8 cellular contexts compared by ENCODE assay signal in the genomic region with DNA sequence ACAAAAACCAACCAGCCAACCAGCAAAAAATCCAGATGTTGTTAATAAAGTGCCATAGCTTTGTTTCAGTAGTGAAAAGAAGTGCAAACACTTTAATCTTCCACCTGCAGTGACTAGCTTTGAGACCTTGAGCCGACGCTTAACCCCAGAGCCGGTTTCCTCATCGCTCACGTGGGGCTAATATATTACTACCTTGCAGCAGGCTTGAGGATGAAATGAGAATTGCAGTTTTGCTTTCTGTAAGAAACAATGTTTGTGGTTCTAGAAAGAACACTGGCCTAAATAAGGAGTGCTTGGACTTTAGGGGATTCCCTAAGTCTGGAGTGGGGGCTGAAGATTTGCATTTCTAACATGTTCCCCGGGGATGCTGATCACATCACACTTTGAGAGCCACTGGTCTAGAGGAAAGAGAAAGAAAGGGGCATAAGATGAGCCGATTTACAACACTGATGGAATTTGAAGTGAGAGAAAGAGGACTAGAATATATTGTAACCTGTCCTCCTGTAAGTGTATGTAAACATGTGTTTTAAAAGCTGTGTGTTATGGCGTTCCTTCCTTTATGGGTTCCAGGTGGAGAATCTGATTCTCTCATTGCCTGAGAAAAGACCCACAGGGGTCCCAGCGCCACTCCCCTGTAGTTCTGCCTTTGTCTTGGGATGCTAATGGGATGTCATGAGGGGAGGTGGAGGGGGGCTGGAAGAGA. TPM values are rescaled to one million over a fixed set of nuclear protein-coding genes. Genes with fewer than 3 reads are reported as not detected.
DNase-seq lines count a peak whose midpoint lies in the region; ATAC-seq, FAIRE-seq and TF ChIP-seq lines count a peak whose summit lies in the region.

No MANE protein-coding gene starts in this region.

- TF ChIP-seq EP300 in K562 (IDR thresholded peaks at IDR 0.05; ENCODE audit: low read length) = no peak

- H3K4me2 ChIP-seq in K562 (ENCODE audit: insufficient read depth, low read length) = peak overlapping the region; percentile 87

- H3K9me1 ChIP-seq in K562 (ENCODE audit: control insufficient read depth, insufficient read depth, low read length) = no peaks in the 10 kb centered on the region

- intact Hi-C loops in CD8-positive, alpha-beta T cell (cut with DNase I, micrococcal nuclease) = no loop called here
- intact Hi-C loops in K562 (cut with micrococcal nuclease) (loop anchor here (2.0 to 5.0 kb wide), 3 partner anchors 63 to 226 kb away; partner anchors contain the start of gene NUDT6), posterior cingulate gyrus (cut with DNase I) (loop anchor here (5.0 kb wide), 1 partner anchor 94 kb away; the partner anchor contains the start of gene NUDT6)

- no peaks in the 10 kb centered on the region for H4K20me1 ChIP-seq in K562 (replicated peaks; ENCODE audit: control insufficient read depth, insufficient read depth, low read length)

- 3% methylated on average over 9 of the region's 9 CpGs for WGBS in K562 (ENCODE audit: insufficient coverage, low coverage, missing lambda C conversion rate)

- no peak for TF ChIP-seq RAD21 in K562 (CRISPR knock-in tag; conservative IDR thresholded peaks at IDR 0.05 in 1 of 2, IDR thresholded peaks at IDR 0.05 in 1 of 2)

- peak; percentile 82 for FAIRE-seq in K562 (lab: Jason Lieb, UNC)

- H3K4me1 Mint-ChIP-seq in CD8-positive, alpha-beta T cell (ENCODE audit: low read depth) = peaks cover 13% of the 10 kb centered on the region

- H3K27ac Mint-ChIP-seq in CD8-positive, alpha-beta T cell = no peak overlapping the region

- peaks cover 58% of the 10 kb centered on the region for H3K79me2 ChIP-seq in K562 (ENCODE audit: control insufficient read depth, insufficient read depth, low read length)

- POLR2A ChIA-PET in CD8-positive, alpha-beta T cell (lab: Charles Lee) = no interaction called here
- POLR2A ChIA-PET in K562 (lab: Yijun Ruan, JAX) = interaction anchor here (1.3 to 1.4 kb wide), 3 partner anchors 10 to 44 kb away, joined by 3 to 5 read pairs (median 4); no protein-coding TSS in a partner anchor

- peaks cover 73% of the 10 kb centered on the region for H3K27me3 Mint-ChIP-seq in CD8-positive, alpha-beta T cell (ENCODE audit: low read depth)

- TSS peak; percentile 61 for BruUV-seq in K562 (replicated peaks; lab: Mats Ljungman, UMichigan)

- H3K9ac ChIP-seq in K562 (ENCODE audit: insufficient read depth in 1 of 2, low read depth in 2 of 2, low read length in 2 of 2) = peak overlapping the region; percentile 80 to 95; a peak in 3 of 4 replicates

- no peak; the same call in 1 of the 2 replicates for TF ChIP-seq POLR2A in K562 (conservative IDR thresholded peaks at IDR 0.05)

- no peak overlapping the region for H3K27ac ChIP-seq in CD8-positive, alpha-beta T cell (ENCODE audit: low read depth, low read length)
- peak overlapping the region; percentile 73 for H3K27ac ChIP-seq in K562 (ENCODE audit: extremely low read depth, low read depth, low read length)

- no peaks in the 10 kb centered on the region for H3K36me3 ChIP-seq in CD8-positive, alpha-beta T cell (ENCODE audit: insufficient read depth, low read length)
- peaks cover 3% of the 10 kb centered on the region; the same call in 1 of the 3 replicates for H3K36me3 ChIP-seq in K562 (ENCODE audit: control insufficient read depth, insufficient read depth, low read length)

- peak overlapping the region; percentile 88 for H2AFZ ChIP-seq in K562 (ENCODE audit: low read depth, low read length)

- peak; percentile 68 for ATAC-seq in CD8-positive, alpha-beta T cell
- ATAC-seq in HG03159 (IDR thresholded peaks at IDR 0.05; ENCODE audit: unreplicated experiment) (peak; percentile 87), K562 (peak; percentile 74)

- CTCF ChIA-PET in CD8-positive, alpha-beta T cell (lab: Charles Lee) = interaction anchor here (1.0 kb wide), 1 partner anchor 10 kb away, joined by 4 read pairs; no protein-coding TSS in a partner anchor
- CTCF ChIA-PET in K562 (lab: Yijun Ruan, JAX; ENCODE audit: low intra/inter-chr PET ratio) = interaction anchor here (0.6 kb wide), 1 partner anchor 98 kb away, joined by 3 read pairs; no protein-coding TSS in a partner anchor

- H3K9me3 ChIP-seq in CD8-positive, alpha-beta T cell (ENCODE audit: low read length) = no peaks in the 10 kb centered on the region
- no peaks in the 10 kb centered on the region for H3K9me3 ChIP-seq in K562 (replicated peaks; ENCODE audit: control insufficient read depth, insufficient read depth, low read depth, low read length)

- H3K36me3 Mint-ChIP-seq in CD8-positive, alpha-beta T cell = no peaks in the 10 kb centered on the region

- H3K9me3 Mint-ChIP-seq in CD8-positive, alpha-beta T cell = peaks cover 2% of the 10 kb centered on the region

- H3K27me3 ChIP-seq in CD8-positive, alpha-beta T cell (ENCODE audit: insufficient read depth, low read length) = peaks cover 30% of the 10 kb centered on the region
- H3K27me3 ChIP-seq in K562 (ENCODE audit: control insufficient read depth in 2 of 2, insufficient read depth in 2 of 2, low read length in 2 of 2) = no peaks in the 10 kb centered on the region

- no peak for TF ChIP-seq CTCF in CD8-positive, alpha-beta T cell (IDR thresholded peaks at IDR 0.05)
- no peak; a peak in 1 of 6 replicates for TF ChIP-seq CTCF in K562 (IDR thresholded peaks at IDR 0.05 in 2 of 3, conservative IDR thresholded peaks at IDR 0.05 in 1 of 3; ENCODE audit: insufficient read depth in 2 of 3, low read depth in 1 of 3, low read length in 3 of 3)

- peak overlapping the region; percentile 84 for H3K4me3 Mint-ChIP-seq in CD8-positive, alpha-beta T cell

- peak overlapping the region; percentile 61 for H3K4me3 ChIP-seq in CD8-positive, alpha-beta T cell (ENCODE audit: low read depth, low read length)
- H3K4me3 ChIP-seq in K562 = peak overlapping the region; percentile 70

- H3K4me1 ChIP-seq in CD8-positive, alpha-beta T cell (ENCODE audit: insufficient read depth, low read length) = peaks cover 10% of the 10 kb centered on the region
- H3K4me1 ChIP-seq in K562 (replicated peaks in 1 of 2; ENCODE audit: control insufficient read depth in 2 of 2, insufficient read depth in 2 of 2, low read length in 2 of 2) = peaks cover 8 to 16% of the 10 kb centered on the region in 2 experiments; a peak in 4 of 5 replicates

- in situ Hi-C loops in K562 (cut with MboI) = no loop called here

- DNase-seq in CD8-positive, alpha-beta T cell = peak in 3 of 7 experiments; percentile 14 to 41 (median 25)
- DNase-seq in GM19238 (ENCODE audit: insufficient read length, low spot score) (peak; percentile 60), RPMI8226 (peak; percentile 36), K562 (ENCODE audit: extremely low read depth in 1 of 4, low spot score in 3 of 4) (peak; percentile 47 to 67 (median 56)), iris pigment epithelial cell (ENCODE audit: low read depth) (peak; percentile 88), posterior cingulate gyrus (no peak)
- DNase-seq in stimulated activated CD4-positive, alpha-beta T cell treated with anti-CD3 and anti-CD28 coated beads, Interleukin-1b, Interleukin-23, amount 100 ng/mL, for 48 hours = peak; percentile 48

TF ChIP-seq in K562, 482 proteins besides CTCF, POLR2A, EP300 and RAD21 (continues in another document):
- TF ChIP-seq KLF10 (CRISPR knock-in tag; IDR thresholded peaks at IDR 0.05) (no peak), POLR2H (tag; IDR thresholded peaks at IDR 0.05; ENCODE audit: low read depth) (peak; percentile 54; the same call in 1 of the 2 replicates), TBP (optimal IDR thresholded peaks at IDR 0.05; ENCODE audit: low read depth, low read length) (peak; percentile 49)
- TF ChIP-seq, protein P1, sequence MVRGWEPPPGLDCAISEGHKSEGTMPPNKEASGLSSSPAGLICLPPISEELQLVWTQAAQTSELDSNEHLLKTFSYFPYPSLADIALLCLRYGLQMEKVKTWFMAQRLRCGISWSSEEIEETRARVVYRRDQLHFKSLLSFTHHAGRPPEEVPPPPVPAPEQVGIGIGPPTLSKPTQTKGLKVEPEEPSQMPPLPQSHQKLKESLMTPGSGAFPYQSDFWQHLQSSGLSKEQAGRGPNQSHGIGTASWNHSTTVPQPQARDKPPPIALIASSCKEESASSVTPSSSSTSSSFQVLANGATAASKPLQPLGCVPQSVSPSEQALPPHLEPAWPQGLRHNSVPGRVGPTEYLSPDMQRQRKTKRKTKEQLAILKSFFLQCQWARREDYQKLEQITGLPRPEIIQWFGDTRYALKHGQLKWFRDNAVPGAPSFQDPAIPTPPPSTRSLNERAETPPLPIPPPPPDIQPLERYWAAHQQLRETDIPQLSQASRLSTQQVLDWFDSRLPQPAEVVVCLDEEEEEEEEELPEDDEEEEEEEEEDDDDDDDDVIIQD (CRISPR knock-in tag; IDR thresholded peaks at IDR 0.05) = no peak

RNA-seq across cellular contexts. Expression of gene FGF2, which starts 1.4 kb away (rescaled TPM):
- not detected for total RNA-seq in CD8-positive, alpha-beta T cell
- 4.9 and 13.3 TPM in 2 replicates for total RNA-seq in K562 (2011; cell fraction: chromatin; rRNA removed; ENCODE audit: low replicate concordance)
- total RNA-seq in K562 (2011; cell fraction: nucleolus; rRNA removed) = 2.0 and 3.2 TPM in 2 replicates
- 8.3 and 20.0 TPM in 2 replicates for total RNA-seq in K562 (2011; cell fraction: nucleoplasm; rRNA removed)
- total RNA-seq in K562 (2014; rRNA removed) (5.1 and 7.2 TPM in 2 replicates), K562 (2014; rRNA removed; fragmentation: Illumina TruSeq; extraction: Trizol) (11.9 and 13.5 TPM in 2 replicates), K562 (2015; rRNA removed; fragmentation: Illumina TruSeq; extraction: Trizol) (9.1 and 10.8 TPM in 2 replicates), K562 (2021) (16.4 and 19.4 TPM in 2 replicates)
- polyA plus RNA-seq in K562 (2011; rRNA removed) (7.9 and 15.1 TPM in 2 replicates), K562 (2014; fragmentation: Illumina TruSeq; extraction: Trizol) (8.3 and 9.2 TPM in 2 replicates), K562 (2014; fragmentation: Nextera tagmentation; extraction: Ambion mirVana) (1 to 10 TPM; 2.5 to 2.6 TPM), K562 (2014; rRNA removed) (7.8 and 8.1 TPM in 2 replicates)
- polyA plus RNA-seq in K562 (2011; cell fraction: cytosol; rRNA removed) = 2.6 and 4.0 TPM in 2 replicates
- polyA plus RNA-seq in K562 (2011; cell fraction: nucleus; rRNA removed) = 4.9 and 6.5 TPM in 2 replicates
- polyA plus RNA-seq in K562 (2012) = 6.8 and 7.1 TPM in 2 replicates
- 11.7 and 16.9 TPM in 2 replicates for polyA minus RNA-seq in K562 (2011; rRNA and poly(A)+ RNA removed)
- 4.3 and 7.2 TPM in 2 replicates for polyA minus RNA-seq in K562 (2011; cell fraction: cytosol; rRNA and poly(A)+ RNA removed)
- polyA minus RNA-seq in K562 (2011; cell fraction: nucleus; rRNA and poly(A)+ RNA removed) = 5.8 and 9.7 TPM in 2 replicates

Comparison
In these comparisons a context has a peak if more than half of its experiments do, and no peak if none do; other contexts are left out.
1. DNase-seq: peak in GM19238 (single experiment), RPMI8226 (single experiment), K562 (4 of 4), iris pigment epithelial cell (single experiment) and stimulated activated CD4-positive, alpha-beta T cell treated with anti-CD3 and anti-CD28 coated beads, Interleukin-1b, Interleukin-23, amount 100 ng/mL, for 48 hours (single experiment); none in posterior cingulate gyrus (0 of 10).
2. intact Hi-C loops: an anchor here in K562 (2.0 to 5.0 kb wide) and posterior cingulate gyrus (5.0 kb wide); none called in CD8-positive, alpha-beta T cell.
3. Peak in every context shown above with its lines, with median percentiles within 50 percentile points of each other: ATAC-seq.